In genomic region chr6:152982768-152983636, GRCh38 we compare ENCODE assay signal across 8 cellular contexts. TPM values are rescaled to one million over a fixed set of nuclear protein-coding genes. Genes with fewer than 3 reads are reported as not detected.
A peak's percentile ranks its signal among the peaks of the same experiment; 100 is the strongest.
DNase-seq lines count a peak whose midpoint lies in the region; ATAC-seq and TF ChIP-seq lines count a peak whose summit lies in the region.

Gene FBXO5, minus strand, starts transcription at chr6:152983041. Its CDS starts 82 bp downstream, at chr6:152982959.

- H3K27ac ChIP-seq in right atrium auricular region (peak within 1 kb of the TSS; percentile 95 to 96), psoas muscle (peak within 1 kb of the TSS; percentile 92), uterus (peak within 1 kb of the TSS; percentile 94 to 97)

- H3K4me3 ChIP-seq in right atrium auricular region: peak within 1 kb of the TSS; percentile 66 to 69
- H3K4me3 ChIP-seq in psoas muscle: peak within 1 kb of the TSS; percentile 82
- H3K4me3 ChIP-seq in uterus: peak within 1 kb of the TSS; percentile 60 to 62

- H3K4me1 ChIP-seq in right atrium auricular region: peaks cover 0 to 25% of the 10 kb centered on the region in 2 donors
- H3K4me1 ChIP-seq in psoas muscle: peaks cover 24% of the 10 kb centered on the region
- peaks cover 0 to 11% of the 10 kb centered on the region in 2 donors for H3K4me1 ChIP-seq in uterus

- H3K36me3 ChIP-seq in right atrium auricular region (no peaks in the 10 kb centered on the region), psoas muscle (ENCODE audit: insufficient read depth in 1 of 2, low read depth in 1 of 2) (peaks cover 0 to 4% of the 10 kb centered on the region in 2 donors), uterus (no peaks in the 10 kb centered on the region)

- ATAC-seq in GM18499 (IDR thresholded peaks at IDR 0.05; ENCODE audit: insufficient read depth, unreplicated experiment): peak; percentile 60
- ATAC-seq in HG02943 (IDR thresholded peaks at IDR 0.05; ENCODE audit: low read depth, unreplicated experiment): peak; percentile 77
- ATAC-seq in psoas muscle: peak; percentile 96 to 98 (median 97)

- no peaks in the 10 kb centered on the region for H3K27me3 ChIP-seq in right atrium auricular region
- H3K27me3 ChIP-seq in psoas muscle (ENCODE audit: insufficient read depth in 3 of 3, low read length in 2 of 3): no peaks in the 10 kb centered on the region
- H3K27me3 ChIP-seq in uterus: no peaks in the 10 kb centered on the region

- TF ChIP-seq CTCF in right atrium auricular region (IDR thresholded peaks at IDR 0.05) (no peak), psoas muscle (IDR thresholded peaks at IDR 0.05) (no peak), uterus (IDR thresholded peaks at IDR 0.05) (no peak)

- 0 to 1% (median 0%) methylated on average over 65 to 82 of the region's 82 CpGs for WGBS in psoas muscle, 3 donors

- intact Hi-C loops in T-helper 2 cell treated with Interferon-gamma antibody and Interleukin-4, amounts not matched to agents 100 ng/mL and 5 ng/mL, for 36 hours (cut with micrococcal nuclease): loop anchor here (1.0 to 10.0 kb wide), 6 partner anchors 19 to 1592 kb away; partner anchors contain the start of genes MTRF1L, RMND1 and ZBTB2
- intact Hi-C loops in psoas muscle (cut with DNase I) (no loop called here), uterus (cut with DNase I; ENCODE audit: low total_unique reads) (no loop called here)

- no peaks in the 10 kb centered on the region for H3K9me3 ChIP-seq in right atrium auricular region
- H3K9me3 ChIP-seq in psoas muscle: no peaks in the 10 kb centered on the region
- H3K9me3 ChIP-seq in uterus: no peaks in the 10 kb centered on the region

- DNase-seq in NCI-H187 treated with DMSO at 0.1 percent for 48 hours (lab: John Stamatoyannopoulos, UW): peak; percentile 84
- peak; percentile 79 to 97 (median 95) for DNase-seq in anterior cingulate cortex (lab: John Stamatoyannopoulos, UW)
- peak; percentile 97 for DNase-seq in right atrium auricular region (ENCODE audit: low spot score)
- DNase-seq in psoas muscle: peak; percentile 99
- peak; percentile 97 to 98 for DNase-seq in uterus

- peak in 1 of 2 donors; percentile 49 for TF ChIP-seq POLR2A in uterus (IDR thresholded peaks at IDR 0.05)

RNA-seq across cellular contexts. Expression of gene FBXO5, which starts in this region (rescaled TPM):
- total RNA-seq in T-helper 2 cell treated with Interferon-gamma antibody and Interleukin-4, amounts not matched to agents 100 ng/mL and 5 ng/mL, for 36 hours: 60.7 and 64.3 TPM in 2 replicates
- total RNA-seq in right atrium auricular region (1 to 10 TPM; 2.0 to 2.9 TPM), psoas muscle (1 to 10 TPM; 1.1 to 1.9 (median 1.5) TPM), uterus (10 to 100 TPM in 1 of 4 donors, 1 to 10 TPM in 3; 1.8 to 27.8 (median 4.6) TPM)
- 1 to 10 TPM in 1 of 3 donors, under 1 TPM in 2; 0.76 to 1.3 (median 0.86) TPM for polyA plus RNA-seq in psoas muscle

Comparison
In these comparisons a context has a peak if more than half of its experiments do, and no peak if none do; other contexts are left out.
1. Peak in every context shown above with its lines: DNase-seq, ATAC-seq, H3K4me3 ChIP-seq and H3K27ac ChIP-seq.